In genomic region chr17:2369039-2369438, GRCh38 we compare ENCODE assay signal across 1 cellular context.
TF ChIP-seq lines count a peak whose summit lies in the region.

No MANE protein-coding gene starts in this region.

TF ChIP-seq in endothelial cell of umbilical vein, 7 proteins besides CTCF, POLR2A, EP300 and RAD21:
- TF ChIP-seq GATA2 (IDR thresholded peaks at IDR 0.05; ENCODE audit: insufficient read depth, insufficient read length, low read depth, low read length), result no peak
- TF ChIP-seq, protein P1, sequence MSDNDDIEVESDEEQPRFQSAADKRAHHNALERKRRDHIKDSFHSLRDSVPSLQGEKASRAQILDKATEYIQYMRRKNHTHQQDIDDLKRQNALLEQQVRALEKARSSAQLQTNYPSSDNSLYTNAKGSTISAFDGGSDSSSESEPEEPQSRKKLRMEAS (IDR thresholded peaks at IDR 0.05; ENCODE audit: insufficient read depth, insufficient read length), result no peak
- TF ChIP-seq EZH2 (IDR thresholded peaks at IDR 0.05; ENCODE audit: borderline replicate concordance, low read depth, low read length, severe bottlenecking), result no peak
- TF ChIP-seq MYC (IDR thresholded peaks at IDR 0.05; ENCODE audit: low read depth, low read length), result no peak
- no peak for TF ChIP-seq FOS (IDR thresholded peaks at IDR 0.05; ENCODE audit: borderline replicate concordance, insufficient read depth, low read length)
- no peak for TF ChIP-seq JUN (IDR thresholded peaks at IDR 0.05; ENCODE audit: borderline replicate concordance, insufficient read depth, insufficient read length, low read depth)
- no peak for TF ChIP-seq POLR2AphosphoS5 (IDR thresholded peaks at IDR 0.05; ENCODE audit: insufficient read depth, low read depth, low read length)
TF ChIP-seq in endothelial cell of umbilical vein: peak in this region for 0.
